ENCODE assay signal across 19 cellular contexts in genomic region chr16:31347445-31347844, GRCh38. TPM values are rescaled to one million over a fixed set of nuclear protein-coding genes. Genes with fewer than 3 reads are reported as not detected.
A peak's percentile ranks its signal among the peaks of the same experiment; 100 is the strongest.
DNase-seq lines count a peak whose midpoint lies in the region; ATAC-seq, FAIRE-seq and TF ChIP-seq lines count a peak whose summit lies in the region.
"Had no signal": no experiment of that assay in that cellular context is flagged by ENCODE, and none has a peak within 500 bp of the region (broad histone marks: within the 10 kb centered on the region; RNA-seq: fewer than 3 reads in every experiment).

No MANE protein-coding gene starts in this region.

- peaks cover 7% of the 10 kb centered on the region for H3K27me3 Mint-ChIP-seq in activated CD8-positive, alpha-beta T cell treated with anti-CD3 and anti-CD28 coated beads, Interleukin-2, amount 10 ng/mL, durations not matched to agents 7 days and 5 days (ENCODE audit: low read depth)
- peaks cover under 1% of the 10 kb centered on the region for H3K27me3 Mint-ChIP-seq in activated CD8-positive, alpha-beta T cell treated with anti-CD3 and anti-CD28 coated beads for 36 hours

- intact Hi-C loops in activated CD8-positive, alpha-beta T cell treated with anti-CD3 and anti-CD28 coated beads for 36 hours (cut with micrococcal nuclease): no loop called here
- intact Hi-C loops in GM12878 (cut with micrococcal nuclease; ENCODE audit: unreplicated experiment): no loop called here

- no peak for TF ChIP-seq CTCF in activated CD8-positive, alpha-beta T cell treated with anti-CD3 and anti-CD28 coated beads for 36 hours (IDR thresholded peaks at IDR 0.05)
- TF ChIP-seq CTCF in OCI-LY3 (IDR thresholded peaks at IDR 0.05; ENCODE audit: low read depth, low read length) (no peak), GM12878 (IDR thresholded peaks at IDR 0.05 in 2 of 3, conservative IDR thresholded peaks at IDR 0.05 in 1 of 3; ENCODE audit: control insufficient read depth in 2 of 3, extremely low read depth in 1 of 3, insufficient read depth in 1 of 3, low read depth in 3 of 3, low read length in 3 of 3) (no peak)

- WGBS in GM12878 (ENCODE audit: insufficient coverage, insufficient replicate concordance, low lambda C conversion rate, missing lambda C conversion rate): 29% methylated on average over 5 of the region's 5 CpGs

- H3K36me3 Mint-ChIP-seq in activated CD8-positive, alpha-beta T cell treated with anti-CD3 and anti-CD28 coated beads, Interleukin-2, amount 10 ng/mL, durations not matched to agents 7 days and 5 days (ENCODE audit: low read depth): peaks cover 4% of the 10 kb centered on the region
- no peaks in the 10 kb centered on the region for H3K36me3 Mint-ChIP-seq in activated CD8-positive, alpha-beta T cell treated with anti-CD3 and anti-CD28 coated beads for 36 hours (ENCODE audit: low read depth)
- peaks cover 7% of the 10 kb centered on the region for H3K36me3 Mint-ChIP-seq in stimulated activated effector memory CD8-positive, alpha-beta T cell treated with anti-CD3 and anti-CD28 coated beads, Interleukin-12 subunit alpha, Interleukin-12 subunit beta, amount 100 ng/mL, for 72 hours
- H3K36me3 Mint-ChIP-seq: CD4-positive, alpha-beta memory T cell had no signal

- in situ Hi-C loops in GM12878 (cut with MboI): no loop called here

- DNase-seq in activated CD8-positive, alpha-beta T cell treated with anti-CD3 and anti-CD28 coated beads, Interleukin-2, amount 10 ng/mL, durations not matched to agents 7 days and 5 days: no peak
- no peak for DNase-seq in activated CD8-positive, alpha-beta T cell treated with anti-CD3 and anti-CD28 coated beads for 36 hours
- DNase-seq in GM12878 (ENCODE audit: low read depth, low spot score): no peak
- no peak for DNase-seq in stimulated activated effector memory CD8-positive, alpha-beta T cell treated with anti-CD3 and anti-CD28 coated beads, Interleukin-12 subunit alpha, Interleukin-12 subunit beta, amount 100 ng/mL, for 72 hours (ENCODE audit: low spot score in 2 of 2)
- no peak for DNase-seq in effector CD8-positive, alpha-beta T cell (lab: John Stamatoyannopoulos, UW)
- no peak for DNase-seq in HK-2 (ENCODE audit: unreplicated experiment)
- DNase-seq in NCI-H1417 (lab: John Stamatoyannopoulos, UW): no peak
- DNase-seq: CD4-positive, alpha-beta memory T cell; DND-41; GDM1; HFFc6; NCI-H1092; NCI-H187; NCI-H446; SHP77 had no signal

- SMC1A ChIA-PET in GM12878 (lab: Charles Lee; ENCODE audit: uncharacterized antibody, unreplicated experiment): interaction anchor here (1.1 to 1.2 kb wide), 2 partner anchors 11 to 12 kb away, joined by 3 to 4 read pairs; no protein-coding TSS in a partner anchor

- CTCF ChIA-PET in activated CD8-positive, alpha-beta T cell treated with anti-CD3 and anti-CD28 coated beads, Interleukin-2, amount 10 ng/mL, durations not matched to agents 7 days and 5 days (lab: Charles Lee): no interaction called here
- CTCF ChIA-PET in activated CD8-positive, alpha-beta T cell treated with anti-CD3 and anti-CD28 coated beads for 36 hours (lab: Charles Lee): interaction anchor here (1.1 kb wide), 1 partner anchor 9 kb away, joined by 4 read pairs; no protein-coding TSS in a partner anchor
- CTCF ChIA-PET in GM12878 (lab: Yijun Ruan, JAX): interaction anchor here (1.0 kb wide), 1 partner anchor 394 kb away, joined by 3 read pairs; no protein-coding TSS in a partner anchor

- no peaks in the 10 kb centered on the region for H3K27me3 ChIP-seq in OCI-LY3 (ENCODE audit: low read depth, low read length)
- no peaks in the 10 kb centered on the region for H3K27me3 ChIP-seq in GM12878 (replicated peaks in 1 of 2; ENCODE audit: control insufficient read depth in 2 of 2, insufficient read depth in 2 of 2, low read length in 1 of 2)
- H3K27me3 ChIP-seq: Peyer's patch had no signal

- TF ChIP-seq RAD21 in GM12878 (IDR thresholded peaks at IDR 0.05; ENCODE audit: insufficient read depth, low read depth, low read length): no peak

- H3K4me3 ChIP-seq in OCI-LY3 (ENCODE audit: low read length): no peak overlapping the region
- H3K4me3 ChIP-seq in GM12878: no peak overlapping the region
- H3K4me3 ChIP-seq: Peyer's patch had no signal

- H3K9me3 ChIP-seq in OCI-LY3 (ENCODE audit: insufficient read depth, low read length): no peaks in the 10 kb centered on the region
- peaks cover 2% of the 10 kb centered on the region; the same call in 1 of the 3 replicates for H3K9me3 ChIP-seq in GM12878 (replicated peaks; ENCODE audit: control insufficient read depth, insufficient read depth, low read length)
- H3K9me3 ChIP-seq: Peyer's patch had no signal

- H3K79me2 ChIP-seq in OCI-LY3 (ENCODE audit: low read length) (no peaks in the 10 kb centered on the region), GM12878 (ENCODE audit: control insufficient read depth, insufficient read depth, low read length) (no peaks in the 10 kb centered on the region)

- no peak for TF ChIP-seq EP300 in GM12878 (IDR thresholded peaks at IDR 0.05; ENCODE audit: borderline replicate concordance in 1 of 2, control insufficient read depth in 1 of 2, low read depth in 2 of 2, low read length in 2 of 2)

- RAD21 ChIA-PET in GM12878 (lab: Charles Lee; ENCODE audit: unreplicated experiment): no interaction called here

- ATAC-seq in activated CD8-positive, alpha-beta T cell treated with anti-CD3 and anti-CD28 coated beads, Interleukin-2, amount 10 ng/mL, durations not matched to agents 7 days and 5 days: no peak
- no peak for ATAC-seq in activated CD8-positive, alpha-beta T cell treated with anti-CD3 and anti-CD28 coated beads for 36 hours
- ATAC-seq in GM12878: no peak
- no peak for ATAC-seq in stimulated activated effector memory CD8-positive, alpha-beta T cell treated with anti-CD3 and anti-CD28 coated beads, Interleukin-12 subunit alpha, Interleukin-12 subunit beta, amount 100 ng/mL, for 72 hours

- peaks cover 66% of the 10 kb centered on the region for H3K4me1 ChIP-seq in OCI-LY3 (ENCODE audit: low read length)
- H3K4me1 ChIP-seq in GM12878 (ENCODE audit: control insufficient read depth, insufficient read depth, low read length): peaks cover 47% of the 10 kb centered on the region

- FAIRE-seq in GM12878 (lab: Jason Lieb, UNC): no peak
- FAIRE-seq: A204.1, H1 had no signal

- H3K4me2 ChIP-seq in OCI-LY3 (ENCODE audit: low read length): peak overlapping the region; percentile 11; the same call in 1 of the 2 replicates
- H3K4me2 ChIP-seq in GM12878 (ENCODE audit: control insufficient read depth, insufficient read depth): no peak overlapping the region

- no peaks in the 10 kb centered on the region for H3K9me3 Mint-ChIP-seq in activated CD8-positive, alpha-beta T cell treated with anti-CD3 and anti-CD28 coated beads, Interleukin-2, amount 10 ng/mL, durations not matched to agents 7 days and 5 days (ENCODE audit: insufficient read depth)
- peaks cover under 1% of the 10 kb centered on the region for H3K9me3 Mint-ChIP-seq in activated CD8-positive, alpha-beta T cell treated with anti-CD3 and anti-CD28 coated beads for 36 hours
- H3K9me3 Mint-ChIP-seq in stimulated activated effector memory CD8-positive, alpha-beta T cell treated with anti-CD3 and anti-CD28 coated beads, Interleukin-12 subunit alpha, Interleukin-12 subunit beta, amount 100 ng/mL, for 72 hours: no peaks in the 10 kb centered on the region
- H3K9me3 Mint-ChIP-seq: HFFc6 had no signal

- peaks cover 63% of the 10 kb centered on the region for H3K4me1 Mint-ChIP-seq in activated CD8-positive, alpha-beta T cell treated with anti-CD3 and anti-CD28 coated beads, Interleukin-2, amount 10 ng/mL, durations not matched to agents 7 days and 5 days (ENCODE audit: low read depth)
- peaks cover 21% of the 10 kb centered on the region for H3K4me1 Mint-ChIP-seq in activated CD8-positive, alpha-beta T cell treated with anti-CD3 and anti-CD28 coated beads for 36 hours (ENCODE audit: low read depth)
- peaks cover 57% of the 10 kb centered on the region for H3K4me1 Mint-ChIP-seq in stimulated activated effector memory CD8-positive, alpha-beta T cell treated with anti-CD3 and anti-CD28 coated beads, Interleukin-12 subunit alpha, Interleukin-12 subunit beta, amount 100 ng/mL, for 72 hours

- BruUV-seq in GM12878 (replicated peaks; lab: Mats Ljungman, UMichigan): no TSS peak

- H4K20me1 ChIP-seq in OCI-LY3 (ENCODE audit: insufficient read depth, low read length) (no peaks in the 10 kb centered on the region), GM12878 (ENCODE audit: control insufficient read depth, insufficient read depth) (no peaks in the 10 kb centered on the region)

- H3K27ac ChIP-seq in OCI-LY3 (ENCODE audit: low read length): peak overlapping the region; percentile 64
- H3K27ac ChIP-seq in GM12878 (ENCODE audit: control insufficient read depth, insufficient read depth): no peak overlapping the region
- H3K27ac ChIP-seq: Peyer's patch had no signal

- no peaks in the 10 kb centered on the region for H3K36me3 ChIP-seq in OCI-LY3 (replicated peaks; ENCODE audit: low read depth, low read length)
- H3K36me3 ChIP-seq in GM12878 (ENCODE audit: control insufficient read depth in 2 of 2, insufficient read depth in 2 of 2, low read length in 1 of 2): no peaks in the 10 kb centered on the region
- H3K36me3 ChIP-seq: Peyer's patch had no signal

- H3K4me3 Mint-ChIP-seq in activated CD8-positive, alpha-beta T cell treated with anti-CD3 and anti-CD28 coated beads, Interleukin-2, amount 10 ng/mL, durations not matched to agents 7 days and 5 days: no peak overlapping the region
- no peak overlapping the region for H3K4me3 Mint-ChIP-seq in activated CD8-positive, alpha-beta T cell treated with anti-CD3 and anti-CD28 coated beads for 36 hours
- H3K4me3 Mint-ChIP-seq in stimulated activated effector memory CD8-positive, alpha-beta T cell treated with anti-CD3 and anti-CD28 coated beads, Interleukin-12 subunit alpha, Interleukin-12 subunit beta, amount 100 ng/mL, for 72 hours: no peak overlapping the region
- H3K4me3 Mint-ChIP-seq: CD4-positive, alpha-beta memory T cell; HFFc6 had no signal

- peak overlapping the region; percentile 41 for H3K27ac Mint-ChIP-seq in activated CD8-positive, alpha-beta T cell treated with anti-CD3 and anti-CD28 coated beads, Interleukin-2, amount 10 ng/mL, durations not matched to agents 7 days and 5 days
- H3K27ac Mint-ChIP-seq in activated CD8-positive, alpha-beta T cell treated with anti-CD3 and anti-CD28 coated beads for 36 hours: no peak overlapping the region
- peak overlapping the region; percentile 18 for H3K27ac Mint-ChIP-seq in stimulated activated effector memory CD8-positive, alpha-beta T cell treated with anti-CD3 and anti-CD28 coated beads, Interleukin-12 subunit alpha, Interleukin-12 subunit beta, amount 100 ng/mL, for 72 hours
- H3K27ac Mint-ChIP-seq: CD4-positive, alpha-beta memory T cell; HFFc6 had no signal

- TF ChIP-seq POLR2A in GM12878 (IDR thresholded peaks at IDR 0.05; ENCODE audit: low read depth, low read length): no peak

- H2AFZ ChIP-seq in OCI-LY3 (ENCODE audit: low read depth, low read length) (no peak overlapping the region), GM12878 (ENCODE audit: control insufficient read depth, low read depth, low read length) (no peak overlapping the region)

- POLR2A ChIA-PET in activated CD8-positive, alpha-beta T cell treated with anti-CD3 and anti-CD28 coated beads, Interleukin-2, amount 10 ng/mL, durations not matched to agents 7 days and 5 days (lab: Charles Lee): no interaction called here
- POLR2A ChIA-PET in activated CD8-positive, alpha-beta T cell treated with anti-CD3 and anti-CD28 coated beads for 36 hours (lab: Charles Lee): interaction anchor here (1.1 kb wide), 1 partner anchor 11 kb away, joined by 3 read pairs; no protein-coding TSS in a partner anchor
- POLR2A ChIA-PET in GM12878 (lab: Charles Lee): no interaction called here

- no peak overlapping the region for H3K9ac ChIP-seq in OCI-LY3 (ENCODE audit: low read length)
- no peak overlapping the region for H3K9ac ChIP-seq in GM12878 (ENCODE audit: control insufficient read depth, insufficient read depth, low read length)

RNA-seq across cellular contexts. Expression of gene ITGAX, which starts 7.5 kb away (rescaled TPM):
- 10 to 100 TPM; 22.7 to 25.0 TPM for total RNA-seq in activated CD8-positive, alpha-beta T cell treated with anti-CD3 and anti-CD28 coated beads, Interleukin-2, amount 10 ng/mL, durations not matched to agents 7 days and 5 days
- total RNA-seq in activated CD8-positive, alpha-beta T cell treated with anti-CD3 and anti-CD28 coated beads for 36 hours: 1 to 10 TPM; 4.4 to 5.4 TPM
- total RNA-seq in GM12878 (2013; cell fraction: nucleolus; rRNA removed): 288 and 299 TPM in 2 replicates
- total RNA-seq in GM12878 (2014; rRNA removed): 22.6 and 23.9 TPM in 2 replicates
- 15.8 and 16.0 TPM in 2 replicates for total RNA-seq in GM12878 (2014; rRNA removed; fragmentation: Illumina TruSeq; extraction: Trizol)
- 30.0 and 37.9 TPM in 2 replicates for total RNA-seq in GM12878 (2021)
- polyA plus RNA-seq in GM12878 (2011; ENCODE audit: low read depth): 9.6 TPM
- 11.9 and 19.8 TPM in 2 replicates for polyA plus RNA-seq in GM12878 (2011; rRNA removed)
- polyA plus RNA-seq in GM12878 (2011; cell fraction: cytosol; rRNA removed): 16.5 and 19.7 TPM in 2 replicates
- polyA plus RNA-seq in GM12878 (2011; cell fraction: nucleus; rRNA removed): 121 and 147 TPM in 2 replicates
- polyA plus RNA-seq in GM12878 (2012): 11.0 and 15.6 TPM in 2 replicates
- polyA plus RNA-seq in GM12878 (2014; fragmentation: Illumina TruSeq; extraction: Trizol): 15.3 and 21.0 TPM in 2 replicates
- 1 to 10 TPM; 1.6 to 3.2 TPM for polyA plus RNA-seq in GM12878 (2014; fragmentation: Nextera tagmentation; extraction: Ambion mirVana)
- polyA plus RNA-seq in GM12878 (2014; rRNA removed): 37.4 and 42.9 TPM in 2 replicates
- 1 to 10 TPM; 2.0 to 2.7 TPM for polyA plus RNA-seq in GM12878 (2016; fragmentation: Nextera tagmentation; extraction: Ambion mirVana)
- polyA minus RNA-seq in GM12878 (2011; rRNA and poly(A)+ RNA removed): 33.4 and 47.6 TPM in 2 replicates
- polyA minus RNA-seq in GM12878 (2011; cell fraction: cytosol; rRNA and poly(A)+ RNA removed): 11.9 and 15.5 TPM in 2 replicates
- polyA minus RNA-seq in GM12878 (2011; cell fraction: nucleus; rRNA and poly(A)+ RNA removed): 62.6 and 81.1 TPM in 2 replicates
- total RNA-seq: H1, HFFc6 had no signal

RNA-seq across cellular contexts. Expression of gene ITGAD, which starts 45.7 kb away (rescaled TPM):
- under 1 TPM; 0.13 to 0.68 TPM for total RNA-seq in activated CD8-positive, alpha-beta T cell treated with anti-CD3 and anti-CD28 coated beads, Interleukin-2, amount 10 ng/mL, durations not matched to agents 7 days and 5 days
- total RNA-seq in activated CD8-positive, alpha-beta T cell treated with anti-CD3 and anti-CD28 coated beads for 36 hours: not detected
- total RNA-seq in GM12878 (2013; cell fraction: nucleolus; rRNA removed): 2.4 and 2.7 TPM in 2 replicates
- total RNA-seq in GM12878 (2014; rRNA removed) (2.4 and 2.7 TPM in 2 replicates), GM12878 (2014; rRNA removed; fragmentation: Illumina TruSeq; extraction: Trizol) (1.5 TPM in 2 replicates), GM12878 (2021) (4.0 and 4.8 TPM in 2 replicates)
- not detected for polyA plus RNA-seq in GM12878 (2011; ENCODE audit: low read depth)
- polyA plus RNA-seq in GM12878 (2011; rRNA removed) (2.1 and 3.6 TPM in 2 replicates), GM12878 (2014; fragmentation: Illumina TruSeq; extraction: Trizol) (0.96 and 1.3 TPM in 2 replicates), GM12878 (2014; fragmentation: Nextera tagmentation; extraction: Ambion mirVana) (under 1 TPM; 0.29 to 0.31 TPM), GM12878 (2014; rRNA removed) (3.1 and 3.3 TPM in 2 replicates), GM12878 (2016; fragmentation: Nextera tagmentation; extraction: Ambion mirVana) (under 1 TPM; 0.81 to 0.92 TPM)
- polyA plus RNA-seq in GM12878 (2011; cell fraction: cytosol; rRNA removed): 2.5 and 2.7 TPM in 2 replicates
- polyA plus RNA-seq in GM12878 (2011; cell fraction: nucleus; rRNA removed): 12.8 and 18.9 TPM in 2 replicates
- 0.05 and 0.10 TPM in 2 replicates for polyA plus RNA-seq in GM12878 (2012)
- polyA minus RNA-seq in GM12878 (2011; rRNA and poly(A)+ RNA removed): 3.4 and 5.2 TPM in 2 replicates
- 0.80 and 1.0 TPM in 2 replicates for polyA minus RNA-seq in GM12878 (2011; cell fraction: cytosol; rRNA and poly(A)+ RNA removed)
- 6.0 and 6.7 TPM in 2 replicates for polyA minus RNA-seq in GM12878 (2011; cell fraction: nucleus; rRNA and poly(A)+ RNA removed)
- total RNA-seq: CD4-positive, alpha-beta memory T cell; H1; HFFc6 had no signal
